In the genomic region with DNA sequence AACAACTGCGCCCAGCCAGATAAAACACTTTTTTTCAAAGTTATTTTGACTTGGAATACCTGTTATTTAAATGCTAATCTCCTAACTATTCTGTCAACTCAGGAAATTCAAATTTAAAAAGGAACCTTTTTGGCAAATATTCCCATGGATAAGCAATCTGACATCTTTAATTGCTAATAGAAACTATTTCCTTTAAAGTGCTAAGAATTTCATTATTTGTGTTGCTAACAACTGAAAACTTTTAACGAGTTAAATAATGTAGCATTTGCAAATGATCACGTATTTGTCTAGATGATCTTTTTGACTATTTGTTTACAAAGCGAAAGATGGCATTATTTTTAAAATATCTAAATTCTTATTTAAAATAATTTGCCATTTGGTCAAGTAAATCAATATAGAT, we compare ENCODE assay signal across 26 cellular contexts.
"Had no signal": no experiment of that assay in that cellular context is flagged by ENCODE, and none has a peak within 500 bp of the region (broad histone marks: within the 10 kb centered on the region; RNA-seq: fewer than 3 reads in every experiment).

No MANE protein-coding gene starts in this region.

- H3K27me3 Mint-ChIP-seq: naive thymus-derived CD4-positive, alpha-beta T cell; progenitor cell of endocrine pancreas; stimulated activated naive CD8-positive, alpha-beta T cell treated with anti-CD3 and anti-CD28 coated beads, Interleukin-15, amount 100 ng/mL, for 72 hours had no signal

- FAIRE-seq: kidney had no signal

- H3K9me3 Mint-ChIP-seq: immature natural killer cell; mesothelial cell of epicardium; naive thymus-derived CD4-positive, alpha-beta T cell; nephron; neural progenitor cell; stimulated activated naive CD8-positive, alpha-beta T cell treated with anti-CD3 and anti-CD28 coated beads, Interleukin-15, amount 100 ng/mL, for 72 hours had no signal

- H3K4me3 Mint-ChIP-seq: immature natural killer cell; mesothelial cell of epicardium; naive thymus-derived CD4-positive, alpha-beta T cell; nephron; neural progenitor cell; stimulated activated naive CD8-positive, alpha-beta T cell treated with anti-CD3 and anti-CD28 coated beads, Interleukin-15, amount 100 ng/mL, for 72 hours had no signal

- H3K27ac ChIP-seq: gastrocnemius medialis, heart left ventricle, hepatocyte, neural progenitor cell, parathyroid adenoma, right lobe of liver, suprapubic skin, transverse colon, upper lobe of right lung, uterus had no signal

- ATAC-seq: gastrocnemius medialis; heart left ventricle; left lobe of liver; mucosa of descending colon; naive thymus-derived CD4-positive, alpha-beta T cell; right lobe of liver; upper lobe of right lung had no signal

- H3K4me1 Mint-ChIP-seq: neural progenitor cell had no signal

- H3K4me3 ChIP-seq: gastrocnemius medialis, heart left ventricle, hepatocyte, mucosa of descending colon, neural progenitor cell, right lobe of liver, suprapubic skin, transverse colon, upper lobe of right lung, uterus had no signal

- H3K36me3 Mint-ChIP-seq: mesothelial cell of epicardium had no signal

- H3K27ac Mint-ChIP-seq: immature natural killer cell; mesothelial cell of epicardium; naive thymus-derived CD4-positive, alpha-beta T cell; nephron; neural progenitor cell; progenitor cell of endocrine pancreas; stimulated activated naive CD8-positive, alpha-beta T cell treated with anti-CD3 and anti-CD28 coated beads, Interleukin-15, amount 100 ng/mL, for 72 hours had no signal

- H3K36me3 ChIP-seq: right lobe of liver, suprapubic skin, transverse colon, upper lobe of right lung, uterus had no signal

- H3K27me3 ChIP-seq: gastrocnemius medialis, heart left ventricle, hepatocyte, neural progenitor cell, right lobe of liver, suprapubic skin, transverse colon, upper lobe of right lung, uterus had no signal

- H3K9me3 ChIP-seq: gastrocnemius medialis, heart left ventricle, mucosa of descending colon, right lobe of liver, suprapubic skin, transverse colon, upper lobe of right lung, uterus had no signal

- DNase-seq: cortex of kidney; gastrocnemius medialis; heart left ventricle; immature natural killer cell; kidney; mesenchymal stem cell; mucosa of descending colon; naive thymus-derived CD4-positive, alpha-beta T cell; right lobe of liver; small intestine; stimulated activated CD4-positive, alpha-beta T cell treated with anti-CD3 and anti-CD28 coated beads, Interleukin-15, amount 100 ng/mL, for 24 hours; stimulated activated CD4-positive, alpha-beta T cell treated with anti-CD3 and anti-CD28 coated beads, Interleukin-4, amount 100 ng/mL, for 1 hour; stimulated activated CD8-positive, alpha-beta memory T cell treated with anti-CD3 and anti-CD28 coated beads, Interleukin-4, amount 100 ng/mL, for 48 hours; stimulated activated naive CD4-positive, alpha-beta T cell; stimulated activated naive CD8-positive, alpha-beta T cell treated with anti-CD3 and anti-CD28 coated beads, Interleukin-15, amount 100 ng/mL, for 72 hours; transverse colon; upper lobe of right lung; uterus had no signal

- H3K4me1 ChIP-seq: gastrocnemius medialis, neural progenitor cell, parathyroid adenoma, suprapubic skin, uterus had no signal

- H3K9ac ChIP-seq: neural progenitor cell, parathyroid adenoma had no signal
